26 cellular contexts compared by ENCODE assay signal in the genomic region with DNA sequence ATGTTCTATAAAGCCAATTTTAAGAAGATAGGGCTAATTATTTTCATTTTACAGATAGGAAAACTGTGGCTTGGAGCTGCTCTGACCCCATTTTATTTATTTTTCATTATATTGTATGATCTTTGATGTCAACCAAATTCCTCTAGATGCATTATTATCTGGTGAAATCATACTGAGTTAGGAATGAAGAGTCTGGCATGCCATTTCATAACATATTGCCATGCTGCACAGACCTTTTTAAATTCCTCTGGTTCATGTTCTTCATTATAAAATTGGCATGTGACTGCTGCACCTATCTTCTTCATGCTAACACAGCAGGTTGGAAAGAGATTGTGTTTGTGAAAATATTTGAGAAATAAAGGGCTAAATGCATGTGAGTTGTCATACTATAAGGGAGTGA. TPM values are rescaled to one million over a fixed set of nuclear protein-coding genes. Genes with fewer than 3 reads are reported as not detected.
DNase-seq lines count a peak whose midpoint lies in the region; ATAC-seq and TF ChIP-seq lines count a peak whose summit lies in the region.
"Had no signal": no experiment of that assay in that cellular context is flagged by ENCODE, and none has a peak within 500 bp of the region (broad histone marks: within the 10 kb centered on the region; RNA-seq: fewer than 3 reads in every experiment).

No MANE protein-coding gene starts in this region.

- no peaks in the 10 kb centered on the region for H3K9me3 ChIP-seq in GM23248 (ENCODE audit: low read depth)
- H3K9me3 ChIP-seq: adrenal gland had no signal

- H3K9me2 ChIP-seq in GM23248 (ENCODE audit: insufficient read depth), result no peaks in the 10 kb centered on the region

- peak; percentile 73 for DNase-seq in GM23248
- peak; percentile 55 to 78 for DNase-seq in cardiac fibroblast (ENCODE audit: low read depth in 2 of 2)
- no peak for DNase-seq in C1 segment of cervical spinal cord (lab: John Stamatoyannopoulos, UW)
- DNase-seq: activated CD4-positive, alpha-beta T cell treated with anti-CD3 and anti-CD28 coated beads, Interleukin-2, amount 50 U/mL, for 4 hours; activated CD4-positive, CD25-positive, alpha-beta regulatory T cell; activated naive CD4-positive, alpha-beta T cell treated with Interleukin-2 at 50 U/mL for 16 hours; adrenal gland; CD4-positive, alpha-beta T cell; H9; islet precursor cell; left ventricle myocardium superior; MM.1S; naive thymus-derived CD8-positive, alpha-beta T cell; NCI-H1417; NCI-H2029 treated with DMSO at 0.1 percent for 48 hours; Right ventricle myocardium superior; stimulated activated CD4-positive, alpha-beta T cell treated with anti-CD3 and anti-CD28 coated beads, Interleukin-2, amount 100 ng/mL, for 24 hours; T-cell; trophoblast cell had no signal

- H3K4me3 ChIP-seq in GM23248 (peak overlapping the region; percentile 28; the same call in 1 of the 2 replicates), cardiac fibroblast (replicated peaks in 1 of 2; ENCODE audit: low read depth in 2 of 2, low read length in 2 of 2) (no peak overlapping the region)
- H3K4me3 ChIP-seq: adrenal gland, coronary artery had no signal

- peak overlapping the region in 2 of 3 experiments; percentile 30 to 46 for H3K27ac Mint-ChIP-seq in nephron
- H3K27ac Mint-ChIP-seq: CD4-positive, alpha-beta T cell; H9; naive thymus-derived CD8-positive, alpha-beta T cell; T-cell had no signal

- H3K27me3 ChIP-seq in GM23248 (replicated peaks; ENCODE audit: insufficient read depth), result no peaks in the 10 kb centered on the region
- H3K27me3 ChIP-seq: adrenal gland had no signal

- H3K36me3 ChIP-seq in GM23248 (ENCODE audit: low read depth), result no peaks in the 10 kb centered on the region
- H3K36me3 ChIP-seq: adrenal gland had no signal

- H2AFZ ChIP-seq in GM23248, result no peak overlapping the region

- in situ Hi-C loops in GM23248 (cut with MboI), result loop anchor here (10.0 kb wide), 1 partner anchor 248 kb away; no protein-coding TSS in a partner anchor

- H3K36me3 Mint-ChIP-seq in nephron (ENCODE audit: low read depth), result peaks cover 15% of the 10 kb centered on the region
- H3K36me3 Mint-ChIP-seq: T-cell had no signal

- H3K79me2 ChIP-seq in GM23248 (ENCODE audit: insufficient read depth), result peaks cover 100% of the 10 kb centered on the region

- peaks cover 100% of the 10 kb centered on the region for H3K4me1 ChIP-seq in GM23248 (ENCODE audit: insufficient read depth)
- H3K4me1 ChIP-seq: adrenal gland had no signal

- peak overlapping the region in 1 of 3 experiments; percentile 41 for H3K4me3 Mint-ChIP-seq in nephron
- H3K4me3 Mint-ChIP-seq: CD4-positive, alpha-beta T cell; H9; naive thymus-derived CD8-positive, alpha-beta T cell; T-cell had no signal

- H4K20me1 ChIP-seq in GM23248 (ENCODE audit: insufficient read depth), result no peaks in the 10 kb centered on the region

- H3K9me3 Mint-ChIP-seq in nephron, result no peaks in the 10 kb centered on the region
- H3K9me3 Mint-ChIP-seq: CD4-positive, alpha-beta T cell; H9; naive thymus-derived CD8-positive, alpha-beta T cell; T-cell had no signal

- H3K27ac ChIP-seq in GM23248, result peak overlapping the region; percentile 97
- H3K27ac ChIP-seq: adrenal gland, coronary artery, KMS-11 had no signal

- ATAC-seq in HG02763 (IDR thresholded peaks at IDR 0.05; ENCODE audit: unreplicated experiment), result no peak
- no peak for ATAC-seq in HG02870 (IDR thresholded peaks at IDR 0.05; ENCODE audit: unreplicated experiment)
- no peak for ATAC-seq in HG03521 (IDR thresholded peaks at IDR 0.05; ENCODE audit: unreplicated experiment)
- ATAC-seq: naive thymus-derived CD8-positive, alpha-beta T cell; T-cell had no signal

- H3K27me3 Mint-ChIP-seq in nephron (ENCODE audit: low read depth), result peaks cover 22% of the 10 kb centered on the region

- TF ChIP-seq CTCF in cardiac fibroblast (IDR thresholded peaks at IDR 0.05; ENCODE audit: low read depth, low read length) (no peak), nephron (IDR thresholded peaks at IDR 0.05; ENCODE audit: unreplicated experiment in 3 of 3) (no peak)

- peaks cover 72% of the 10 kb centered on the region for H3K4me1 Mint-ChIP-seq in nephron
- H3K4me1 Mint-ChIP-seq: naive thymus-derived CD8-positive, alpha-beta T cell; T-cell had no signal

- H3K4me2 ChIP-seq in GM23248 (ENCODE audit: unreplicated experiment), result peak overlapping the region; percentile 48
- H3K4me2 ChIP-seq: KMS-11 had no signal

- peak overlapping the region; percentile 99 for H3K9ac ChIP-seq in GM23248
- H3K9ac ChIP-seq: KMS-11 had no signal

- H3F3A ChIP-seq in GM23248 (ENCODE audit: insufficient read depth), result peaks cover 91% of the 10 kb centered on the region

RNA-seq across cellular contexts. Expression of gene PRRX1, which starts 12.7 kb away (rescaled TPM):
- 179 and 191 TPM in 2 replicates for total RNA-seq in GM23248 (2014; rRNA removed; shearing (Covaris generic))
- polyA plus RNA-seq in GM23248 (2016; fragmentation: Nextera tagmentation; extraction: Ambion mirVana), result 38.8 and 40.1 TPM in 2 replicates
- total RNA-seq: CD4-positive, alpha-beta T cell; H9; naive thymus-derived CD8-positive, alpha-beta T cell; renal cortical epithelial cell had no signal
- polyA plus RNA-seq: naive thymus-derived CD8-positive, alpha-beta T cell had no signal

Comparison
In these comparisons a context has a peak if more than half of its experiments do, and no peak if none do; other contexts are left out.
1. DNase-seq: peak in GM23248 (single experiment) and cardiac fibroblast (2 of 2); none in C1 segment of cervical spinal cord (0 of 14).